ENCODE assay signal across 29 cellular contexts in genomic region chr2:123908522-123908921, GRCh38.
"Had no signal": no experiment of that assay in that cellular context is flagged by ENCODE, and none has a peak within 500 bp of the region (broad histone marks: within the 10 kb centered on the region; RNA-seq: fewer than 3 reads in every experiment).

No MANE protein-coding gene starts in this region.

- H3K9me3 ChIP-seq: colonic mucosa, esophagus muscularis mucosa, esophagus squamous epithelium, gastrocnemius medialis, gastroesophageal sphincter, heart left ventricle had no signal

- FAIRE-seq: colon, endometrium, endothelial cell of umbilical vein, frontal cortex had no signal

- H3K4me1 ChIP-seq: colonic mucosa, esophagus squamous epithelium, foreskin keratinocyte, gastrocnemius medialis, heart left ventricle, heart right ventricle had no signal

- H3K4me3 Mint-ChIP-seq: dendritic cell treated with granulocyte-macrophage colony-stimulating factor and Interleukin-4, amounts not matched to agents 40 ng/mL and 50 ng/mL, for 4 days; effector memory CD8-positive, alpha-beta T cell; endodermal cell had no signal

- H3K27ac Mint-ChIP-seq: dendritic cell treated with granulocyte-macrophage colony-stimulating factor and Interleukin-4, amounts not matched to agents 40 ng/mL and 50 ng/mL, for 4 days; effector memory CD8-positive, alpha-beta T cell; endodermal cell had no signal

- H3K36me3 ChIP-seq: colonic mucosa, esophagus muscularis mucosa, esophagus squamous epithelium, gastrocnemius medialis, gastroesophageal sphincter, heart left ventricle, heart right ventricle had no signal

- H3K27ac ChIP-seq: colonic mucosa, coronary artery, dorsolateral prefrontal cortex, epithelial cell of prostate, esophagus muscularis mucosa, esophagus squamous epithelium, foreskin keratinocyte, gastrocnemius medialis, gastroesophageal sphincter, heart left ventricle, heart right ventricle had no signal

- DNase-seq: colonic mucosa; cortex of kidney; dermis blood vessel endothelial cell; dorsolateral prefrontal cortex; effector CD4-positive, alpha-beta T cell; effector CD8-positive, alpha-beta T cell; effector memory CD4-positive, alpha-beta T cell; effector memory CD8-positive, alpha-beta T cell; endodermal cell; erythroblast; esophagus squamous epithelium; foreskin fibroblast; foreskin keratinocyte; foreskin melanocyte; gastrocnemius medialis; glutamatergic neuron; head of caudate nucleus; heart left ventricle; heart right ventricle had no signal

- H3K9me3 Mint-ChIP-seq: dendritic cell treated with granulocyte-macrophage colony-stimulating factor and Interleukin-4, amounts not matched to agents 40 ng/mL and 50 ng/mL, for 4 days; endodermal cell had no signal

- H3K4me3 ChIP-seq: colonic mucosa, coronary artery, dorsolateral prefrontal cortex, esophagus muscularis mucosa, esophagus squamous epithelium, gastrocnemius medialis, gastroesophageal sphincter, heart left ventricle, heart right ventricle had no signal

- H3K27me3 Mint-ChIP-seq: effector memory CD8-positive, alpha-beta T cell had no signal

- ATAC-seq: effector memory CD8-positive, alpha-beta T cell; esophagus mucosa; foreskin keratinocyte; gastrocnemius medialis; gastroesophageal sphincter; heart left ventricle; heart right ventricle had no signal

- H3K27me3 ChIP-seq: colonic mucosa, dorsolateral prefrontal cortex, esophagus muscularis mucosa, esophagus squamous epithelium, foreskin keratinocyte, gastrocnemius medialis, gastroesophageal sphincter, heart left ventricle, heart right ventricle had no signal
